Comparison of ENCODE assay signal across 22 cellular contexts in the genomic region with DNA sequence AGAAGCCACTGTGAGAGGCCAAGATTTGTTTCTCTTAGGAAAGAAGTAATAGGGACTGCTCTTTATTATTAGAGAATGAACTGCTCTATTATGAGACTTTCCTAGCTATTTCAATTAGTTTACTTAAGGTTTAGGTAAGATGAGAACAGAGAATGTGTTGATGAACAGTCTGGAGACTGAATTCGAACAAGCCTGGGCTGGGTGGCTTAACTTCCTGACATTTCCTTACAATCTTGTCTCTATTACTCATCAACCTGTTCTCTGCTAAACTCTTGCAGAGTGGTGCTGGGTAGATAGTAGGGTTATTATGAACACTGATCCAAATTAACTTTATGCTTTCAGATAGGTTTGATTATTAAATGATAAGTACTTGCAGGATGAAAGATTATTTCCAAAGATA. TPM values are rescaled to one million over a fixed set of nuclear protein-coding genes. Genes with fewer than 3 reads are reported as not detected.
DNase-seq lines count a peak whose midpoint lies in the region; ATAC-seq, FAIRE-seq and TF ChIP-seq lines count a peak whose summit lies in the region.
"Had no signal": no experiment of that assay in that cellular context is flagged by ENCODE, and none has a peak within 500 bp of the region (broad histone marks: within the 10 kb centered on the region; RNA-seq: fewer than 3 reads in every experiment).

No MANE protein-coding gene starts in this region.

- H3K36me3 ChIP-seq in bronchial epithelial cell (ENCODE audit: control insufficient read depth, insufficient read depth, low read length) (no peaks in the 10 kb centered on the region), hepatocyte (replicated peaks; ENCODE audit: insufficient read depth, low read depth) (no peaks in the 10 kb centered on the region)
- H3K36me3 ChIP-seq: BE2C had no signal

- no peaks in the 10 kb centered on the region for H3K9me2 ChIP-seq in hepatocyte (replicated peaks; ENCODE audit: insufficient read depth)

- 64% methylated on average over 1 of the region's 1 CpG for WGBS in hepatocyte (ENCODE audit: low lambda C conversion rate, missing lambda C conversion rate)

- CTCF ChIA-PET in RWPE1 (lab: Yijun Ruan, JAX) = no interaction called here

- ATAC-seq in GM19035 (IDR thresholded peaks at IDR 0.05; ENCODE audit: unreplicated experiment) = no peak
- ATAC-seq: GM23338 had no signal

- H4K20me1 ChIP-seq in hepatocyte (ENCODE audit: insufficient read depth, poor library complexity, severe bottlenecking) = no peaks in the 10 kb centered on the region

- H3K27ac ChIP-seq in RWPE1 (no peak overlapping the region), hepatocyte (peak overlapping the region; percentile 16)

- POLR2A ChIA-PET in RWPE1 (lab: Yijun Ruan, JAX; ENCODE audit: low non-redundant PET) = no interaction called here

- in situ Hi-C loops in GM13976 (cut with MboI; ENCODE audit: low sequenced_read_pairs, unreplicated experiment) = no loop called here

- no peak overlapping the region for H3K4me2 ChIP-seq in hepatocyte
- H3K4me2 ChIP-seq: GM23338 had no signal

- no peaks in the 10 kb centered on the region for H3K27me3 ChIP-seq in bronchial epithelial cell (ENCODE audit: control insufficient read depth, insufficient read depth, low read length)
- H3K27me3 ChIP-seq in hepatocyte = no peaks in the 10 kb centered on the region
- H3K27me3 ChIP-seq: BE2C had no signal

- FAIRE-seq in bronchial epithelial cell (lab: Jason Lieb, UNC) = no peak
- FAIRE-seq: A204.1, D721Med, H54 had no signal

- H3K79me2 ChIP-seq in hepatocyte = no peaks in the 10 kb centered on the region

- no peaks in the 10 kb centered on the region for H3K4me1 ChIP-seq in hepatocyte (ENCODE audit: insufficient read depth)
- H3K4me1 ChIP-seq: BE2C had no signal

- H2AFZ ChIP-seq in hepatocyte = no peak overlapping the region
- H2AFZ ChIP-seq: GM23338 had no signal

- H3K4me3 ChIP-seq in bronchial epithelial cell (ENCODE audit: low read depth, low read length) = no peak overlapping the region
- H3K4me3 ChIP-seq in hepatocyte = no peak overlapping the region
- H3K4me3 ChIP-seq: GM23338 had no signal

- no peak for TF ChIP-seq CTCF in RWPE1 (conservative IDR thresholded peaks at IDR 0.05; ENCODE audit: low read depth)
- no peak for TF ChIP-seq CTCF in bronchial epithelial cell (IDR thresholded peaks at IDR 0.05; ENCODE audit: insufficient read depth, low read length, severe bottlenecking)
- no peak for TF ChIP-seq CTCF in hepatocyte (IDR thresholded peaks at IDR 0.05; ENCODE audit: poor library complexity)
- no peak for TF ChIP-seq CTCF in GM13976 (IDR thresholded peaks at IDR 0.05; ENCODE audit: borderline replicate concordance, control extremely low read depth, extremely low read depth, insufficient read depth, missing control alignments)

- DNase-seq in RWPE1 (ENCODE audit: low spot score) (peak; percentile 5), bronchial epithelial cell (ENCODE audit: low read depth) (peak; percentile 86), hepatocyte (ENCODE audit: low spot score) (no peak), GM03348 (ENCODE audit: low spot score) (no peak), GM13976 (ENCODE audit: low spot score) (no peak)
- DNase-seq: ACHN; BE2C; C1 segment of cervical spinal cord; CD4-positive, CD25-positive, alpha-beta regulatory T cell; CD8-positive, alpha-beta memory T cell; COR-L47; DMS153; DMS79; GDM1; HCEC 1CT had no signal

- no peaks in the 10 kb centered on the region for H3K9me3 ChIP-seq in hepatocyte (ENCODE audit: low read depth)
- H3K9me3 ChIP-seq: BE2C had no signal

RNA-seq across cellular contexts. Expression of a gene that starts 31.2 kb away (rescaled TPM):
- total RNA-seq in bronchial epithelial cell (under 0.01 TPM in 1 of 2 replicates, not detected in the other), hepatocyte (0.10 TPM in 1 of 2 replicates, not detected in the other)
- not detected in 2 replicates for polyA plus RNA-seq in hepatocyte
- total RNA-seq: CD4-positive, CD25-positive, alpha-beta regulatory T cell; CD8-positive, alpha-beta memory T cell; Daoy; GM23338; HT1080 had no signal
- polyA plus RNA-seq: CD4-positive, CD25-positive, alpha-beta regulatory T cell; CD8-positive, alpha-beta memory T cell; GM23338 had no signal

Comparison
In these comparisons a context has a peak if more than half of its experiments do, and no peak if none do; other contexts are left out.
1. DNase-seq: peak in RWPE1 (single experiment) and bronchial epithelial cell (single experiment); none in hepatocyte (single experiment), GM03348 (single experiment) and GM13976 (single experiment).